In genomic region chr1:22050330-22050729, GRCh38 we compare ENCODE assay signal across 36 cellular contexts. TPM values are rescaled to one million over a fixed set of nuclear protein-coding genes. Genes with fewer than 3 reads are reported as not detected.
"Had no signal": no experiment of that assay in that cellular context is flagged by ENCODE, and none has a peak within 500 bp of the region (broad histone marks: within the 10 kb centered on the region; RNA-seq: fewer than 3 reads in every experiment).

No MANE protein-coding gene starts in this region.

- H3K27ac Mint-ChIP-seq: activated CD4-positive, alpha-beta T cell treated with anti-CD3 and anti-CD28 coated beads for 36 hours; nephron progenitor cell; stimulated activated effector memory CD8-positive, alpha-beta T cell treated with anti-CD3 and anti-CD28 coated beads, Interleukin-12 subunit alpha, Interleukin-12 subunit beta, amount 100 ng/mL, for 72 hours; stimulated activated naive CD8-positive, alpha-beta T cell treated with anti-CD3 and anti-CD28 coated beads, Interleukin-15, Interleukin-2, amounts not matched to agents 100 ng/mL and 50 ng/mL, for 24 hours; T-helper 2 cell treated with Interferon-gamma antibody and Interleukin-4, amounts not matched to agents 5 μg/mL and 100 μg/mL, for 36 hours had no signal

- ATAC-seq: activated CD4-positive, alpha-beta T cell treated with anti-CD3 and anti-CD28 coated beads for 36 hours; activated T-helper 17 cell treated with anti-CD3 and anti-CD28 coated beads, Interleukin-2, amount 50 U/mL, for 72 hours; body of pancreas; effector memory CD8-positive, alpha-beta T cell; gastroesophageal sphincter; left ventricle myocardium superior; psoas muscle; stimulated activated effector memory CD8-positive, alpha-beta T cell treated with anti-CD3 and anti-CD28 coated beads, Interleukin-12 subunit alpha, Interleukin-12 subunit beta, amount 100 ng/mL, for 72 hours had no signal

- H3K4me3 ChIP-seq: body of pancreas, cardiac muscle cell, colonic mucosa, dorsolateral prefrontal cortex, gastroesophageal sphincter, hepatocyte, psoas muscle, sigmoid colon, thoracic aorta, vagina had no signal

- H3K36me3 ChIP-seq: cardiac muscle cell, colonic mucosa, gastroesophageal sphincter, sigmoid colon, thoracic aorta, vagina had no signal

- H3K27ac ChIP-seq: body of pancreas, cardiac muscle cell, colonic mucosa, dorsolateral prefrontal cortex, gastroesophageal sphincter, hepatocyte, parathyroid adenoma, psoas muscle, sigmoid colon, thoracic aorta, vagina had no signal

- DNase-seq: activated CD4-positive, alpha-beta T cell treated with anti-CD3 and anti-CD28 coated beads for 36 hours; activated CD4-positive, alpha-beta T cell treated with anti-CD3 and anti-CD28 coated beads, Interleukin-2, amount 50 U/mL, for 48 hours; activated CD4-positive, CD25-positive, alpha-beta regulatory T cell; activated CD8-positive, alpha-beta memory T cell treated with anti-CD3 and anti-CD28 coated beads for 24 hours; activated gamma-delta T cell treated with Interleukin-2 at 50 U/mL for 16 hours; activated naive CD4-positive, alpha-beta T cell treated with anti-CD3 and anti-CD28 coated beads, Interleukin-2, amount 50 U/mL, for 16 hours; activated T-cell treated with anti-CD3 and anti-CD28 coated beads, Interleukin-2, amount 50 U/mL, for 1 hour; anterior cingulate cortex; body of pancreas; cerebellar nuclear complex; colonic mucosa; dorsolateral prefrontal cortex; effector memory CD8-positive, alpha-beta T cell; islet precursor cell; left ventricle myocardium superior; nephron progenitor cell; occipital lobe; psoas muscle; sigmoid colon; small intestine; stimulated activated CD4-positive, alpha-beta T cell treated with anti-CD3 and anti-CD28 coated beads, Interleukin-4, amount 100 ng/mL, for 24 hours; trophoblast cell had no signal

- H3K4me3 Mint-ChIP-seq: nephron progenitor cell; stimulated activated naive CD8-positive, alpha-beta T cell treated with anti-CD3 and anti-CD28 coated beads, Interleukin-15, Interleukin-2, amounts not matched to agents 100 ng/mL and 50 ng/mL, for 24 hours had no signal

- H3K9me3 ChIP-seq: body of pancreas, colonic mucosa, gastroesophageal sphincter, psoas muscle, sigmoid colon, thoracic aorta, vagina had no signal

- H3K27me3 Mint-ChIP-seq: activated CD4-positive, alpha-beta T cell treated with anti-CD3 and anti-CD28 coated beads for 36 hours; activated T-helper 17 cell treated with anti-CD3 and anti-CD28 coated beads, Interleukin-2, amount 50 U/mL, for 72 hours; effector memory CD8-positive, alpha-beta T cell; stimulated activated naive CD8-positive, alpha-beta T cell treated with anti-CD3 and anti-CD28 coated beads, Interleukin-15, Interleukin-2, amounts not matched to agents 100 ng/mL and 50 ng/mL, for 24 hours had no signal

RNA-seq across cellular contexts. Expression of gene CELA3A, which starts 48.9 kb away (rescaled TPM):
- total RNA-seq: activated CD4-positive, alpha-beta T cell treated with anti-CD3 and anti-CD28 coated beads for 36 hours; activated T-helper 17 cell treated with anti-CD3 and anti-CD28 coated beads, Interleukin-2, amount 50 U/mL, for 72 hours; cardiac muscle cell; dorsolateral prefrontal cortex; fibroblast of lung; fibroblast of villous mesenchyme; gastroesophageal sphincter; left ventricle myocardium superior; lung microvascular endothelial cell; occipital lobe; sigmoid colon; subcutaneous adipose tissue; vagina had no signal
